In the genomic region with DNA sequence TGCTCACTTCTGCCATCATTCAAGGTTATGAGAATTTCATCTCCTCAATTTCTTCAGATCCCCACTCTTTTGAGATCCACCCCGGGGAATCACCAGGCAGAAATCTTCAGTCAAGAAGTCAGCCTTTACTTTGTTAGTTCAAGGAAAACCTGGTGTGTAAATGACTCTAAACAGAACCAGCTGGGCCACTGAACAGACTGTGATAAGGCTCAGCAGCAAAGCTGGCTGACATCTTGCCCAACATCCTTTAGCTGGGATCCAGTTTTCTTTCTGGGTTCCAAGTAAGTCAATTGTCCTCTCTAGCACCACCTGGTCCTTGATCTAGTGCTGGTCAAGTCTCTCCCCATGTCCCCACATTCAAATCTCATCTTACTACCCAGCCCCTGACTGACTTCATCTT, we compare ENCODE assay signal across 22 cellular contexts. TPM values are rescaled to one million over a fixed set of nuclear protein-coding genes. Genes with fewer than 3 reads are reported as not detected.
DNase-seq lines count a peak whose midpoint lies in the region; ATAC-seq and TF ChIP-seq lines count a peak whose summit lies in the region.
"Had no signal": no experiment of that assay in that cellular context is flagged by ENCODE, and none has a peak within 500 bp of the region (broad histone marks: within the 10 kb centered on the region; RNA-seq: fewer than 3 reads in every experiment).

No MANE protein-coding gene starts in this region.

- H3K4me3 Mint-ChIP-seq in mesothelial cell of epicardium: no peak overlapping the region
- H3K4me3 Mint-ChIP-seq in stimulated activated effector memory CD8-positive, alpha-beta T cell treated with anti-CD3 and anti-CD28 coated beads, Interleukin-12 subunit alpha, Interleukin-12 subunit beta, amount 100 ng/mL, for 72 hours: no peak overlapping the region
- H3K4me3 Mint-ChIP-seq: activated CD4-positive, alpha-beta T cell treated with anti-CD3 and anti-CD28 coated beads, Interleukin-2, amount 10 ng/mL, durations not matched to agents 7 days and 5 days; activated CD8-positive, alpha-beta memory T cell treated with anti-CD3 and anti-CD28 coated beads, Interleukin-2, amount 10 ng/mL, durations not matched to agents 7 days and 5 days; activated naive CD4-positive, alpha-beta T cell treated with anti-CD3 and anti-CD28 coated beads, Interleukin-2, amount 10 ng/mL, durations not matched to agents 7 days and 5 days; CD8-positive, alpha-beta T cell; H9; nephron progenitor cell; T-helper 2 cell treated with Interferon-gamma antibody and Interleukin-4, amounts not matched to agents 5 μg/mL and 100 μg/mL, for 36 hours had no signal

- H3K27ac Mint-ChIP-seq in mesothelial cell of epicardium: peak overlapping the region; percentile 92
- no peak overlapping the region for H3K27ac Mint-ChIP-seq in stimulated activated effector memory CD8-positive, alpha-beta T cell treated with anti-CD3 and anti-CD28 coated beads, Interleukin-12 subunit alpha, Interleukin-12 subunit beta, amount 100 ng/mL, for 72 hours
- H3K27ac Mint-ChIP-seq: activated CD4-positive, alpha-beta T cell treated with anti-CD3 and anti-CD28 coated beads, Interleukin-2, amount 10 ng/mL, durations not matched to agents 7 days and 5 days; activated CD8-positive, alpha-beta memory T cell treated with anti-CD3 and anti-CD28 coated beads, Interleukin-2, amount 10 ng/mL, durations not matched to agents 7 days and 5 days; activated naive CD4-positive, alpha-beta T cell treated with anti-CD3 and anti-CD28 coated beads, Interleukin-2, amount 10 ng/mL, durations not matched to agents 7 days and 5 days; CD8-positive, alpha-beta T cell; H9; nephron progenitor cell; T-helper 2 cell treated with Interferon-gamma antibody and Interleukin-4, amounts not matched to agents 5 μg/mL and 100 μg/mL, for 36 hours had no signal

- 79 to 86% methylated on average over 1 of the region's 1 CpG for WGBS in thyroid gland, 2 donors
- 91 to 97% methylated on average over 1 of the region's 1 CpG for WGBS in aorta, 2 donors

- no peaks in the 10 kb centered on the region for H3K27me3 Mint-ChIP-seq in mesothelial cell of epicardium (ENCODE audit: low read depth)

- no peak for ATAC-seq in stimulated activated effector memory CD8-positive, alpha-beta T cell treated with anti-CD3 and anti-CD28 coated beads, Interleukin-12 subunit alpha, Interleukin-12 subunit beta, amount 100 ng/mL, for 72 hours
- no peak for ATAC-seq in aorta (ENCODE audit: low FRiP score)
- ATAC-seq: activated CD8-positive, alpha-beta memory T cell treated with anti-CD3 and anti-CD28 coated beads, Interleukin-2, amount 10 ng/mL, durations not matched to agents 7 days and 5 days; CD8-positive, alpha-beta T cell; mucosa of descending colon had no signal

- no peak for DNase-seq in left ventricle myocardium inferior
- DNase-seq in mesothelial cell of epicardium (ENCODE audit: low spot score in 2 of 2, unreplicated experiment in 2 of 2): no peak
- DNase-seq in thyroid gland: no peak
- DNase-seq in NCI-H1694 treated with DMSO at 0.1 percent for 48 hours (lab: John Stamatoyannopoulos, UW): no peak
- DNase-seq in stimulated activated effector memory CD8-positive, alpha-beta T cell treated with anti-CD3 and anti-CD28 coated beads, Interleukin-12 subunit alpha, Interleukin-12 subunit beta, amount 100 ng/mL, for 72 hours (ENCODE audit: low spot score in 2 of 2): no peak
- DNase-seq in aorta: no peak
- DNase-seq: activated CD4-positive, alpha-beta T cell treated with anti-CD3 and anti-CD28 coated beads, Interleukin-2, amount 10 ng/mL, durations not matched to agents 7 days and 5 days; activated CD8-positive, alpha-beta memory T cell treated with anti-CD3 and anti-CD28 coated beads, Interleukin-2, amount 10 ng/mL, durations not matched to agents 7 days and 5 days; activated naive CD4-positive, alpha-beta T cell treated with anti-CD3 and anti-CD28 coated beads, Interleukin-2, amount 10 ng/mL, durations not matched to agents 7 days and 5 days; CD8-positive, alpha-beta T cell; DMS153; H9; NCI-H1105 treated with DMSO at 0.1 percent for 48 hours; NCI-H2081; NCI-H345; NCI-H82; nephron progenitor cell had no signal

- TF ChIP-seq POLR2A in thyroid gland (IDR thresholded peaks at IDR 0.05): no peak

- TF ChIP-seq CTCF in left ventricle myocardium inferior (IDR thresholded peaks at IDR 0.05; ENCODE audit: borderline replicate concordance): no peak
- TF ChIP-seq CTCF in mesothelial cell of epicardium (IDR thresholded peaks at IDR 0.05; ENCODE audit: unreplicated experiment): no peak
- no peak for TF ChIP-seq CTCF in thyroid gland (IDR thresholded peaks at IDR 0.05)

- H3K9me3 Mint-ChIP-seq in mesothelial cell of epicardium: no peaks in the 10 kb centered on the region
- H3K9me3 Mint-ChIP-seq in stimulated activated effector memory CD8-positive, alpha-beta T cell treated with anti-CD3 and anti-CD28 coated beads, Interleukin-12 subunit alpha, Interleukin-12 subunit beta, amount 100 ng/mL, for 72 hours: no peaks in the 10 kb centered on the region
- H3K9me3 Mint-ChIP-seq: activated CD4-positive, alpha-beta T cell treated with anti-CD3 and anti-CD28 coated beads, Interleukin-2, amount 10 ng/mL, durations not matched to agents 7 days and 5 days; activated naive CD4-positive, alpha-beta T cell treated with anti-CD3 and anti-CD28 coated beads, Interleukin-2, amount 10 ng/mL, durations not matched to agents 7 days and 5 days; CD8-positive, alpha-beta T cell; T-helper 2 cell treated with Interferon-gamma antibody and Interleukin-4, amounts not matched to agents 5 μg/mL and 100 μg/mL, for 36 hours had no signal

- H3K27ac ChIP-seq in angular gyrus (ENCODE audit: low read depth, low read length) (peak overlapping the region; percentile 66), left ventricle myocardium inferior (replicated peaks) (peak overlapping the region; percentile 66), thyroid gland (peak overlapping the region; percentile 33 to 55 (median 48)), aorta (ENCODE audit: low read depth in 1 of 2, low read length in 2 of 2) (no peak overlapping the region)
- H3K27ac ChIP-seq: HL-60, suprapubic skin had no signal

- intact Hi-C loops in left ventricle myocardium inferior (cut with micrococcal nuclease) (no loop called here), thyroid gland (cut with DNase I) (no loop called here), aorta (cut with DNase I) (no loop called here)

- H3K4me3 ChIP-seq in left ventricle myocardium inferior (no peak overlapping the region), thyroid gland (replicated peaks in 1 of 3) (no peak overlapping the region), aorta (ENCODE audit: low read length in 2 of 2) (no peak overlapping the region)
- H3K4me3 ChIP-seq: mucosa of descending colon, suprapubic skin had no signal

- H3K4me1 ChIP-seq in left ventricle myocardium inferior: peaks cover 79% of the 10 kb centered on the region
- H3K4me1 ChIP-seq in thyroid gland: peaks cover 25 to 27% of the 10 kb centered on the region in 2 donors
- no peaks in the 10 kb centered on the region for H3K4me1 ChIP-seq in aorta (ENCODE audit: control insufficient read depth in 1 of 2, insufficient read depth in 2 of 2, low read length in 2 of 2)
- H3K4me1 ChIP-seq: suprapubic skin had no signal

- H3K9me3 ChIP-seq in left ventricle myocardium inferior (replicated peaks): no peaks in the 10 kb centered on the region
- H3K9me3 ChIP-seq in thyroid gland: no peaks in the 10 kb centered on the region
- no peaks in the 10 kb centered on the region for H3K9me3 ChIP-seq in aorta (ENCODE audit: control insufficient read depth, low read length)
- H3K9me3 ChIP-seq: mucosa of descending colon, suprapubic skin had no signal

- H3K36me3 Mint-ChIP-seq in mesothelial cell of epicardium: peaks cover 22% of the 10 kb centered on the region
- H3K36me3 Mint-ChIP-seq in stimulated activated effector memory CD8-positive, alpha-beta T cell treated with anti-CD3 and anti-CD28 coated beads, Interleukin-12 subunit alpha, Interleukin-12 subunit beta, amount 100 ng/mL, for 72 hours: no peaks in the 10 kb centered on the region
- H3K36me3 Mint-ChIP-seq: activated CD8-positive, alpha-beta memory T cell treated with anti-CD3 and anti-CD28 coated beads, Interleukin-2, amount 10 ng/mL, durations not matched to agents 7 days and 5 days; activated naive CD4-positive, alpha-beta T cell treated with anti-CD3 and anti-CD28 coated beads, Interleukin-2, amount 10 ng/mL, durations not matched to agents 7 days and 5 days; CD8-positive, alpha-beta T cell had no signal

- no peaks in the 10 kb centered on the region for H3K27me3 ChIP-seq in left ventricle myocardium inferior (ENCODE audit: low read depth)
- no peaks in the 10 kb centered on the region for H3K27me3 ChIP-seq in thyroid gland
- no peaks in the 10 kb centered on the region for H3K27me3 ChIP-seq in aorta (ENCODE audit: control insufficient read depth in 1 of 2, insufficient read depth in 2 of 2, low read length in 1 of 2)
- H3K27me3 ChIP-seq: suprapubic skin had no signal

- peaks cover 59% of the 10 kb centered on the region for H3K4me1 Mint-ChIP-seq in mesothelial cell of epicardium
- no peaks in the 10 kb centered on the region for H3K4me1 Mint-ChIP-seq in stimulated activated effector memory CD8-positive, alpha-beta T cell treated with anti-CD3 and anti-CD28 coated beads, Interleukin-12 subunit alpha, Interleukin-12 subunit beta, amount 100 ng/mL, for 72 hours
- H3K4me1 Mint-ChIP-seq: activated CD4-positive, alpha-beta T cell treated with anti-CD3 and anti-CD28 coated beads, Interleukin-2, amount 10 ng/mL, durations not matched to agents 7 days and 5 days; activated CD8-positive, alpha-beta memory T cell treated with anti-CD3 and anti-CD28 coated beads, Interleukin-2, amount 10 ng/mL, durations not matched to agents 7 days and 5 days; activated naive CD4-positive, alpha-beta T cell treated with anti-CD3 and anti-CD28 coated beads, Interleukin-2, amount 10 ng/mL, durations not matched to agents 7 days and 5 days had no signal

- no peaks in the 10 kb centered on the region for H3K36me3 ChIP-seq in left ventricle myocardium inferior
- H3K36me3 ChIP-seq in thyroid gland: no peaks in the 10 kb centered on the region
- no peaks in the 10 kb centered on the region for H3K36me3 ChIP-seq in aorta (ENCODE audit: control insufficient read depth in 1 of 2, insufficient read depth in 2 of 2, low read length in 1 of 2)
- H3K36me3 ChIP-seq: suprapubic skin had no signal

RNA-seq across cellular contexts. Expression of a gene that starts 11.6 kb away (rescaled TPM):
- total RNA-seq in left ventricle myocardium inferior (3.7 TPM), mesothelial cell of epicardium (114 to 120 TPM (median 117 TPM) in 3 replicates), thyroid gland (10 to 100 TPM; 15.3 to 29.9 (median 17.8) TPM), aorta (10 to 100 TPM; 15.8 to 18.3 TPM)
- 1 to 10 TPM; 3.9 to 6.1 TPM for polyA plus RNA-seq in aorta

Comparison
In these comparisons a context has a peak if more than half of its experiments do, and no peak if none do; other contexts are left out.
1. H3K27ac ChIP-seq: peak in angular gyrus (single experiment), left ventricle myocardium inferior (single experiment) and thyroid gland (3 of 3); none in aorta (0 of 2).